In the genomic region with DNA sequence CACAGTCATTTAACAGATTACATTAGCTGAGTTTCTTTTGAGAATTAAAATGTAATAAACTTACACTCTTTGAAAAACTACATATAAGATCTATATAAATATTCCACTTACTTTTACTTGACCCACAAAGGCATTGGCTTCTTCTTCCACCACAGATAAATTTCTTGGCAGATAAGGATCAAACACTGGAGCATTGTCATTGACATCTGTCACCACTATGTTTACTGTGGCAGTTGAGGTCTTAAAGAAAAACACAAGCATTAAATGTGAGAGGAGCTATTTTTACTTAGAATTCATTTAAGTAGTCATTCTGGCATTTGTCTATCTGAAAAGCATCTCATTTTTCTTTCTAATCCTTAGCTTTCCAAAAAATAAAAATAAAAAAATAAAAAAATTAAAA, we compare ENCODE assay signal across 9 cellular contexts.
"Had no signal": no experiment of that assay in that cellular context is flagged by ENCODE, and none has a peak within 500 bp of the region (broad histone marks: within the 10 kb centered on the region; RNA-seq: fewer than 3 reads in every experiment).

No MANE protein-coding gene starts in this region.

- H3K27ac ChIP-seq: GM23248, HL-60 had no signal

- DNase-seq: GM23248, GOT3, H7, HFFc6, KBM-7 had no signal

- H3K4me3 ChIP-seq: GM23248, HAP-1 had no signal

- ATAC-seq: HCT116, HepG2 had no signal

- H3K9ac ChIP-seq: GM23248 had no signal

- H2AFZ ChIP-seq: GM23248 had no signal

- H3K9me3 ChIP-seq: HAP-1 had no signal

- H3K36me3 ChIP-seq: HAP-1 had no signal
